Comparison of ENCODE assay signal across 8 cellular contexts in genomic region chr17:79843475-79843916, GRCh38. TPM values are rescaled to one million over a fixed set of nuclear protein-coding genes. Genes with fewer than 3 reads are reported as not detected.
DNase-seq lines count a peak whose midpoint lies in the region; ATAC-seq and TF ChIP-seq lines count a peak whose summit lies in the region.

No MANE protein-coding gene starts in this region.

- DNase-seq in T-helper 9 cell (peak; percentile 11), fibroblast of lung (ENCODE audit: low read depth in 2 of 2) (no peak), retina (peak; percentile 78), GM13976 (ENCODE audit: low spot score) (no peak), cortex of kidney (lab: John Stamatoyannopoulos, UW) (no peak)
- no peak for DNase-seq in stimulated activated CD4-positive, alpha-beta T cell treated with anti-CD3 and anti-CD28 coated beads, Interleukin-4, amount 100 ng/mL, for 4 hours

- no peak for ATAC-seq in HG02870 (IDR thresholded peaks at IDR 0.05; ENCODE audit: unreplicated experiment)

- H2AFZ ChIP-seq in fibroblast of lung (ENCODE audit: low read length): no peak overlapping the region

- H3K27me3 ChIP-seq in DOHH2 (ENCODE audit: control insufficient read depth, low read length): peaks cover 67% of the 10 kb centered on the region
- peaks cover 37% of the 10 kb centered on the region for H3K27me3 ChIP-seq in fibroblast of lung (ENCODE audit: control insufficient read depth, insufficient read depth, low read length)

- H4K20me1 ChIP-seq in DOHH2 (ENCODE audit: control insufficient read depth, insufficient read depth, low read depth, low read length) (peaks cover 5% of the 10 kb centered on the region), fibroblast of lung (ENCODE audit: control insufficient read depth, extremely low read depth, insufficient read depth, low read length) (no peaks in the 10 kb centered on the region)

- no peak overlapping the region for H3K27ac ChIP-seq in DOHH2 (ENCODE audit: low read depth, low read length)
- H3K27ac ChIP-seq in fibroblast of lung (ENCODE audit: insufficient read depth, low read length): no peak overlapping the region

- H3K9ac ChIP-seq in fibroblast of lung (ENCODE audit: insufficient read depth, low read length): peak overlapping the region; percentile 23

- TF ChIP-seq CTCF in DOHH2 (IDR thresholded peaks at IDR 0.05; ENCODE audit: low read depth, low read length, poor library complexity, severe bottlenecking) (no peak), fibroblast of lung (conservative IDR thresholded peaks at IDR 0.05 in 1 of 2, IDR thresholded peaks at IDR 0.05 in 1 of 2; ENCODE audit: low read depth in 1 of 2, low read length in 2 of 2) (no peak), GM13976 (IDR thresholded peaks at IDR 0.05; ENCODE audit: borderline replicate concordance, control extremely low read depth, extremely low read depth, insufficient read depth, missing control alignments) (no peak)

- H3K9me2 ChIP-seq in DOHH2 (replicated peaks; ENCODE audit: control insufficient read depth, low read length): no peaks in the 10 kb centered on the region

- H3K36me3 ChIP-seq in DOHH2 (ENCODE audit: control insufficient read depth, low read length) (peaks cover 1% of the 10 kb centered on the region), fibroblast of lung (ENCODE audit: control insufficient read depth, insufficient read depth, low read length) (no peaks in the 10 kb centered on the region)

- H3K4me1 ChIP-seq in DOHH2 (ENCODE audit: control insufficient read depth, low read length) (peaks cover 31% of the 10 kb centered on the region), fibroblast of lung (ENCODE audit: control insufficient read depth, extremely low read depth, insufficient read depth, low read length) (peaks cover 4% of the 10 kb centered on the region)

- peaks cover 1% of the 10 kb centered on the region for H3K79me2 ChIP-seq in DOHH2 (ENCODE audit: control insufficient read depth, low read length)
- no peaks in the 10 kb centered on the region for H3K79me2 ChIP-seq in fibroblast of lung (ENCODE audit: control insufficient read depth, insufficient read depth, low read length)

- H3K9me3 ChIP-seq in DOHH2 (ENCODE audit: control insufficient read depth, insufficient read depth, low read length): no peaks in the 10 kb centered on the region
- no peaks in the 10 kb centered on the region for H3K9me3 ChIP-seq in fibroblast of lung (ENCODE audit: control insufficient read depth, insufficient read depth, low read depth, low read length)

- peak overlapping the region; percentile 27; the same call in 1 of the 2 replicates for H3K4me2 ChIP-seq in DOHH2 (ENCODE audit: low read length)
- peak overlapping the region; percentile 88 for H3K4me2 ChIP-seq in fibroblast of lung (ENCODE audit: extremely low read depth, insufficient read depth, low read length)

- H3K4me3 ChIP-seq in DOHH2 (ENCODE audit: low read length) (no peak overlapping the region), fibroblast of lung (replicated peaks in 1 of 4; ENCODE audit: control extremely low read depth in 1 of 4, insufficient read depth in 1 of 4, low read depth in 3 of 4, low read length in 4 of 4) (peak overlapping the region; percentile 19 to 60 (median 44))

- peaks cover 6% of the 10 kb centered on the region; the same call in 1 of the 2 replicates for H3F3A ChIP-seq in DOHH2 (ENCODE audit: control insufficient read depth, insufficient read depth)

- in situ Hi-C loops in GM13976 (cut with MboI; ENCODE audit: low sequenced_read_pairs, unreplicated experiment): loop anchor here (5.0 kb wide), 1 partner anchor 36 kb away; no protein-coding TSS in a partner anchor

RNA-seq across cellular contexts. Expression of gene CBX4, which starts 4.3 kb away (rescaled TPM):
- total RNA-seq in fibroblast of lung: 11.0 and 13.4 TPM in 2 replicates
- 5.4 and 5.6 TPM in 2 replicates for polyA plus RNA-seq in fibroblast of lung
- polyA plus RNA-seq in fibroblast of lung (2012): 8.8 TPM in 2 replicates
- 1.3 and 1.6 TPM in 2 replicates for polyA minus RNA-seq in fibroblast of lung (ENCODE audit: low replicate concordance)

RNA-seq across cellular contexts. Expression of gene CBX8, which starts 46.6 kb away (rescaled TPM):
- total RNA-seq in fibroblast of lung: 3.3 and 4.0 TPM in 2 replicates
- polyA plus RNA-seq in fibroblast of lung: 0.19 and 0.41 TPM in 2 replicates
- 4.9 and 5.2 TPM in 2 replicates for polyA plus RNA-seq in fibroblast of lung (2012)
- 1.5 and 6.8 TPM in 2 replicates for polyA minus RNA-seq in fibroblast of lung (ENCODE audit: low replicate concordance)

Comparison
In these comparisons a context has a peak if more than half of its experiments do, and no peak if none do; other contexts are left out.
1. DNase-seq: peak in T-helper 9 cell (single experiment) and retina (single experiment); none in fibroblast of lung (0 of 2), GM13976 (single experiment), cortex of kidney (single experiment) and stimulated activated CD4-positive, alpha-beta T cell treated with anti-CD3 and anti-CD28 coated beads, Interleukin-4, amount 100 ng/mL, for 4 hours (0 of 2).